7 cellular contexts compared by ENCODE assay signal in genomic region chr9:78150983-78151356, GRCh38.
"Had no signal": no experiment of that assay in that cellular context is flagged by ENCODE, and none has a peak within 500 bp of the region (broad histone marks: within the 10 kb centered on the region; RNA-seq: fewer than 3 reads in every experiment).

No MANE protein-coding gene starts in this region.

- H3K4me3 Mint-ChIP-seq: H9 had no signal

- DNase-seq: GM23248, GOT3, H9, HCEC 1CT had no signal

- ATAC-seq: HepG2 had no signal

- H3K27ac Mint-ChIP-seq: H9 had no signal

- H3K9ac ChIP-seq: GM23248 had no signal

- H3K4me3 ChIP-seq: GM23248 had no signal

- H3K27ac ChIP-seq: GM23248, HL-60 had no signal

- H2AFZ ChIP-seq: GM23248 had no signal

- H3K9me3 Mint-ChIP-seq: H9, IgD-negative memory B cell had no signal
